Comparison of ENCODE assay signal across 12 cellular contexts in the genomic region with DNA sequence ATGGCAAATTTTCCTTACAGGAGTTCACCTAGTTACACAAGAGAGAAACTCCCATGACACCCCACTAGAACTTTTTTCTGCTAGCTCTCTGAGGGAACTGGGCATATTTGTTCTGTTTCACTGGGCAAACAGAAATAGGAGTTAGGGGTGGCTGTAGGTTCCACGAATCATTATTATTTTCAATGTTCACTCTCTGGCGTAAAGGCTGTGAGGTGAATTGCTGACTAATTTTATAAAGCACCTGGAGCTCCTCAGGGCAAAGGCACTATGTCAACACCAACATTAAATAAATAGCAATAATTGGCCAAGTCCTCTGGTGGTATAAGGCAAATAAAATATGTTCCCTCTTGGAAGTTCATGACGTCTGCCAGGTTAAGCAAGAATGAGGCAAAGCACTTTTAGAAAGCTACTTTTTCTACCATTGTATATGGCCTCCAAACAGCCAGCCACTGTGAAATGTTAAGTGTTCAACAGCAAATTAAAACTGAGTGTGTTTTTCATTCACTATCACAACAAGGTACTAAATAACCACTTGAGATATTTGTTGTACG.
DNase-seq lines count a peak whose midpoint lies in the region; ATAC-seq and TF ChIP-seq lines count a peak whose summit lies in the region.
"Had no signal": no experiment of that assay in that cellular context is flagged by ENCODE, and none has a peak within 500 bp of the region (broad histone marks: within the 10 kb centered on the region; RNA-seq: fewer than 3 reads in every experiment).

No MANE protein-coding gene starts in this region.

- H3K4me3 Mint-ChIP-seq in immature natural killer cell: no peak overlapping the region
- no peak overlapping the region for H3K4me3 Mint-ChIP-seq in activated CD8-positive, alpha-beta T cell treated with anti-CD3 and anti-CD28 coated beads, Interleukin-2, amount 10 ng/mL, durations not matched to agents 7 days and 5 days
- H3K4me3 Mint-ChIP-seq: WTC11 had no signal

- peaks cover under 1 to 4% (median 2%) of the 10 kb centered on the region in 3 donors for H3K27me3 Mint-ChIP-seq in immature natural killer cell (ENCODE audit: low read depth in 3 of 3)
- peaks cover 5% of the 10 kb centered on the region for H3K27me3 Mint-ChIP-seq in activated CD8-positive, alpha-beta T cell treated with anti-CD3 and anti-CD28 coated beads, Interleukin-2, amount 10 ng/mL, durations not matched to agents 7 days and 5 days (ENCODE audit: low read depth)

- ATAC-seq in mucosa of descending colon: peak; percentile 72
- no peak for ATAC-seq in GM18868 (IDR thresholded peaks at IDR 0.05; ENCODE audit: unreplicated experiment)
- ATAC-seq in activated CD8-positive, alpha-beta T cell treated with anti-CD3 and anti-CD28 coated beads, Interleukin-2, amount 10 ng/mL, durations not matched to agents 7 days and 5 days: no peak
- ATAC-seq: WTC11 had no signal

- peaks cover 7% of the 10 kb centered on the region for H3K4me1 ChIP-seq in mucosa of descending colon (ENCODE audit: low read depth)

- DNase-seq in DMS79 treated with DMSO at 0.1 percent for 48 hours (lab: John Stamatoyannopoulos, UW) (peak; percentile 84), NCI-H2029 treated with DMSO at 0.1 percent for 48 hours (lab: John Stamatoyannopoulos, UW) (peak; percentile 97), SHP77 treated with DMSO at 0.1 percent for 48 hours (lab: John Stamatoyannopoulos, UW) (peak; percentile 93), mucosa of descending colon (no peak), immature natural killer cell (no peak), T-helper 1 cell (no peak)
- no peak for DNase-seq in activated CD8-positive, alpha-beta T cell treated with anti-CD3 and anti-CD28 coated beads, Interleukin-2, amount 10 ng/mL, durations not matched to agents 7 days and 5 days
- DNase-seq: IMR-90, NCI-H526 treated with DMSO at 0.1 percent for 48 hours had no signal

- intact Hi-C loops in mucosa of descending colon (cut with DNase I, micrococcal nuclease): no loop called here

- no peaks in the 10 kb centered on the region for H3K36me3 Mint-ChIP-seq in immature natural killer cell
- no peaks in the 10 kb centered on the region for H3K36me3 Mint-ChIP-seq in activated CD8-positive, alpha-beta T cell treated with anti-CD3 and anti-CD28 coated beads, Interleukin-2, amount 10 ng/mL, durations not matched to agents 7 days and 5 days (ENCODE audit: low read depth)
- H3K36me3 Mint-ChIP-seq: WTC11 had no signal

- no peaks in the 10 kb centered on the region for H3K9me3 ChIP-seq in mucosa of descending colon

- H3K4me3 ChIP-seq in mucosa of descending colon: no peak overlapping the region
- H3K4me3 ChIP-seq: SK-N-MC had no signal

- no peak for TF ChIP-seq CTCF in mucosa of descending colon (IDR thresholded peaks at IDR 0.05)

- H3K4me1 Mint-ChIP-seq in immature natural killer cell: no peaks in the 10 kb centered on the region
- no peaks in the 10 kb centered on the region for H3K4me1 Mint-ChIP-seq in activated CD8-positive, alpha-beta T cell treated with anti-CD3 and anti-CD28 coated beads, Interleukin-2, amount 10 ng/mL, durations not matched to agents 7 days and 5 days (ENCODE audit: low read depth)

- peaks cover 0 to 2% (median 0%) of the 10 kb centered on the region in 6 donors for H3K9me3 Mint-ChIP-seq in immature natural killer cell
- H3K9me3 Mint-ChIP-seq in activated CD8-positive, alpha-beta T cell treated with anti-CD3 and anti-CD28 coated beads, Interleukin-2, amount 10 ng/mL, durations not matched to agents 7 days and 5 days (ENCODE audit: insufficient read depth): no peaks in the 10 kb centered on the region
- H3K9me3 Mint-ChIP-seq: WTC11 had no signal

- POLR2A ChIA-PET in activated CD8-positive, alpha-beta T cell treated with anti-CD3 and anti-CD28 coated beads, Interleukin-2, amount 10 ng/mL, durations not matched to agents 7 days and 5 days (lab: Charles Lee): no interaction called here

- no peaks in the 10 kb centered on the region for H3K36me3 ChIP-seq in mucosa of descending colon (ENCODE audit: low read depth)

- CTCF ChIA-PET in activated CD8-positive, alpha-beta T cell treated with anti-CD3 and anti-CD28 coated beads, Interleukin-2, amount 10 ng/mL, durations not matched to agents 7 days and 5 days (lab: Charles Lee): no interaction called here

- no peak overlapping the region for H3K27ac Mint-ChIP-seq in immature natural killer cell
- H3K27ac Mint-ChIP-seq in activated CD8-positive, alpha-beta T cell treated with anti-CD3 and anti-CD28 coated beads, Interleukin-2, amount 10 ng/mL, durations not matched to agents 7 days and 5 days: no peak overlapping the region
- H3K27ac Mint-ChIP-seq: WTC11 had no signal

Comparison
In these comparisons a context has a peak if more than half of its experiments do, and no peak if none do; other contexts are left out.
1. DNase-seq: peak in DMS79 treated with DMSO at 0.1 percent for 48 hours (single experiment), NCI-H2029 treated with DMSO at 0.1 percent for 48 hours (single experiment) and SHP77 treated with DMSO at 0.1 percent for 48 hours (single experiment); none in mucosa of descending colon (0 of 3), immature natural killer cell (0 of 3), T-helper 1 cell (0 of 5) and activated CD8-positive, alpha-beta T cell treated with anti-CD3 and anti-CD28 coated beads, Interleukin-2, amount 10 ng/mL, durations not matched to agents 7 days and 5 days (single experiment).